Comparison of ENCODE assay signal across 10 cellular contexts in genomic region chr6:139448094-139448649, GRCh38.
DNase-seq lines count a peak whose midpoint lies in the region; ATAC-seq and TF ChIP-seq lines count a peak whose summit lies in the region.
"Had no signal": no experiment of that assay in that cellular context is flagged by ENCODE, and none has a peak within 500 bp of the region (broad histone marks: within the 10 kb centered on the region; RNA-seq: fewer than 3 reads in every experiment).

No MANE protein-coding gene starts in this region.

- H3K36me3 Mint-ChIP-seq in activated T-cell treated with anti-CD3 and anti-CD28 coated beads, Interleukin-2, amount 50 U/mL, for 72 hours (ENCODE audit: insufficient read depth in 2 of 2): no peaks in the 10 kb centered on the region

- no peaks in the 10 kb centered on the region for H3K27me3 Mint-ChIP-seq in activated T-cell treated with anti-CD3 and anti-CD28 coated beads, Interleukin-2, amount 50 U/mL, for 72 hours (ENCODE audit: low read depth)

- H3K4me1 Mint-ChIP-seq in activated T-cell treated with anti-CD3 and anti-CD28 coated beads, Interleukin-2, amount 50 U/mL, for 72 hours (ENCODE audit: low read depth): no peaks in the 10 kb centered on the region

- no peak overlapping the region for H3K4me3 Mint-ChIP-seq in activated T-cell treated with anti-CD3 and anti-CD28 coated beads, Interleukin-2, amount 50 U/mL, for 72 hours

- no peak overlapping the region for H3K27ac Mint-ChIP-seq in activated T-cell treated with anti-CD3 and anti-CD28 coated beads, Interleukin-2, amount 50 U/mL, for 72 hours

- no peak for TF ChIP-seq CTCF in epithelial cell of esophagus (IDR thresholded peaks at IDR 0.05; ENCODE audit: insufficient read depth, low read depth, low read length, missing control alignments)

- no peaks in the 10 kb centered on the region for H3K9me3 Mint-ChIP-seq in activated T-cell treated with anti-CD3 and anti-CD28 coated beads, Interleukin-2, amount 50 U/mL, for 72 hours

- DNase-seq in epithelial cell of esophagus (ENCODE audit: low read depth) (peak; percentile 43), GF-D8 (lab: John Stamatoyannopoulos, UW) (no peak), middle frontal gyrus (ENCODE audit: extremely low spot score, low spot score) (no peak), caudate nucleus (lab: John Stamatoyannopoulos, UW) (no peak)
- DNase-seq in activated T-cell treated with anti-CD3 and anti-CD28 coated beads, Interleukin-2, amount 50 U/mL, for 72 hours: no peak
- DNase-seq: cortex of kidney, left cardiac atrium had no signal

- no peak overlapping the region for H3K4me3 ChIP-seq in epithelial cell of esophagus (ENCODE audit: low read length)

- ATAC-seq in GM18499 (IDR thresholded peaks at IDR 0.05; ENCODE audit: insufficient read depth, unreplicated experiment): peak; percentile 76
- peak; percentile 91 for ATAC-seq in GM21526 (IDR thresholded peaks at IDR 0.05; ENCODE audit: low FRiP score, unreplicated experiment)
- peak; percentile 79 for ATAC-seq in HG03196 (IDR thresholded peaks at IDR 0.05; ENCODE audit: unreplicated experiment)
- no peak for ATAC-seq in activated T-cell treated with anti-CD3 and anti-CD28 coated beads, Interleukin-2, amount 50 U/mL, for 72 hours (replicated peaks in 1 of 2)
- ATAC-seq: left cardiac atrium had no signal

- no peak overlapping the region for H3K27ac ChIP-seq in caudate nucleus (ENCODE audit: low read depth, low read length)

Comparison
In these comparisons a context has a peak if more than half of its experiments do, and no peak if none do; other contexts are left out.
1. ATAC-seq: peak in GM18499 (single experiment), GM21526 (single experiment) and HG03196 (single experiment); none in activated T-cell treated with anti-CD3 and anti-CD28 coated beads, Interleukin-2, amount 50 U/mL, for 72 hours (0 of 2).